In the genomic region with DNA sequence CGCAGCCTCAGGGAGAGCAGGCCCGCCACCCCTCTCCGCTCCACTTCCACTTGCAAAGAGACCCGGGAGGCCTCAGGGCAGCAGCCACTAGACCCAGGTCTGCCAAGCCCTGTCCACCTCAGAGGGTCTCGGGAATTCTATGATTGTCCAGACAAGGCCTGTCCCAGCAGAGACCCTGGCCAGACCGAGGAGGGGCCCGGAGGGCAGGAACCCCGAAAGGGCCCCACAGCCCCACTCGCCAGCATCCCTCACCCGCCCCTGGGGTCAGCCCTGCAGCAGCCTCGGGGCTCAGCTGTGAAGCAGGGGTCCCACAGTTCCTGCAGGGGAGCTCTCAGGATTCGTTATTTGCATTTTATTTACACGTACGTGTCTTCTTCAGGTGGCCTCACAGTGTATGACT, we compare ENCODE assay signal across 20 cellular contexts.
DNase-seq lines count a peak whose midpoint lies in the region; TF ChIP-seq lines count a peak whose summit lies in the region.
"Had no signal": no experiment of that assay in that cellular context is flagged by ENCODE, and none has a peak within 500 bp of the region (broad histone marks: within the 10 kb centered on the region; RNA-seq: fewer than 3 reads in every experiment).

No MANE protein-coding gene starts in this region.

- POLR2A ChIA-PET in HEK293T (lab: Yijun Ruan, JAX), result no interaction called here

- H3K9me3 ChIP-seq in uterus, result no peaks in the 10 kb centered on the region
- H3K9me3 ChIP-seq: A549 had no signal

- TF ChIP-seq CTCF in type B pancreatic cell (conservative IDR thresholded peaks at IDR 0.05) (no peak), CD14-positive monocyte (IDR thresholded peaks at IDR 0.05) (no peak), uterus (IDR thresholded peaks at IDR 0.05) (no peak)

- no peaks in the 10 kb centered on the region for H3K4me1 ChIP-seq in uterus
- H3K4me1 ChIP-seq: A549 had no signal

- no peak overlapping the region for H3K27ac Mint-ChIP-seq in activated naive CD4-positive, alpha-beta T cell treated with anti-CD3 and anti-CD28 coated beads, Interleukin-2, amount 10 ng/mL, durations not matched to agents 7 days and 5 days
- no peak overlapping the region for H3K27ac Mint-ChIP-seq in activated naive CD4-positive, alpha-beta T cell treated with anti-CD3 and anti-CD28 coated beads for 36 hours
- H3K27ac Mint-ChIP-seq in type B pancreatic cell (peak overlapping the region; percentile 48), CD14-positive monocyte (no peak overlapping the region)

- H3K36me3 ChIP-seq in uterus, result no peaks in the 10 kb centered on the region

- CTCF ChIA-PET in activated naive CD4-positive, alpha-beta T cell treated with anti-CD3 and anti-CD28 coated beads, Interleukin-2, amount 10 ng/mL, durations not matched to agents 7 days and 5 days (lab: Charles Lee), result no interaction called here
- CTCF ChIA-PET in activated naive CD4-positive, alpha-beta T cell treated with anti-CD3 and anti-CD28 coated beads for 36 hours (lab: Charles Lee), result interaction anchor here (0.6 kb wide), 1 partner anchor 257 kb away, joined by 6 read pairs; no protein-coding TSS in a partner anchor
- CTCF ChIA-PET in HEK293T (lab: Yijun Ruan, JAX), result no interaction called here

- H3K4me1 Mint-ChIP-seq in activated naive CD4-positive, alpha-beta T cell treated with anti-CD3 and anti-CD28 coated beads, Interleukin-2, amount 10 ng/mL, durations not matched to agents 7 days and 5 days, result no peaks in the 10 kb centered on the region
- H3K4me1 Mint-ChIP-seq in activated naive CD4-positive, alpha-beta T cell treated with anti-CD3 and anti-CD28 coated beads for 36 hours (ENCODE audit: low read depth), result no peaks in the 10 kb centered on the region
- H3K4me1 Mint-ChIP-seq in type B pancreatic cell (ENCODE audit: unreplicated experiment), result peaks cover 28% of the 10 kb centered on the region
- H3K4me1 Mint-ChIP-seq in CD14-positive monocyte, result no peaks in the 10 kb centered on the region

- intact Hi-C loops in activated naive CD4-positive, alpha-beta T cell treated with anti-CD3 and anti-CD28 coated beads for 36 hours (cut with micrococcal nuclease), result no loop called here
- intact Hi-C loops in CD14-positive monocyte (cut with micrococcal nuclease) (no loop called here), uterus (cut with DNase I; ENCODE audit: low total_unique reads) (no loop called here)

- H3K4me3 Mint-ChIP-seq in activated naive CD4-positive, alpha-beta T cell treated with anti-CD3 and anti-CD28 coated beads, Interleukin-2, amount 10 ng/mL, durations not matched to agents 7 days and 5 days, result no peak overlapping the region
- no peak overlapping the region for H3K4me3 Mint-ChIP-seq in activated naive CD4-positive, alpha-beta T cell treated with anti-CD3 and anti-CD28 coated beads for 36 hours
- H3K4me3 Mint-ChIP-seq in type B pancreatic cell (no peak overlapping the region), CD14-positive monocyte (no peak overlapping the region)

- no peak overlapping the region for H3K4me3 ChIP-seq in uterus
- H3K4me3 ChIP-seq: A549, GM23248 had no signal

- no peaks in the 10 kb centered on the region for H3K27me3 ChIP-seq in uterus

- no peaks in the 10 kb centered on the region for H3K36me3 Mint-ChIP-seq in activated naive CD4-positive, alpha-beta T cell treated with anti-CD3 and anti-CD28 coated beads, Interleukin-2, amount 10 ng/mL, durations not matched to agents 7 days and 5 days
- no peaks in the 10 kb centered on the region for H3K36me3 Mint-ChIP-seq in activated naive CD4-positive, alpha-beta T cell treated with anti-CD3 and anti-CD28 coated beads for 36 hours (ENCODE audit: low read depth)
- no peaks in the 10 kb centered on the region for H3K36me3 Mint-ChIP-seq in type B pancreatic cell
- no peaks in the 10 kb centered on the region for H3K36me3 Mint-ChIP-seq in CD14-positive monocyte

- H3K27ac ChIP-seq in uterus, result no peak overlapping the region
- H3K27ac ChIP-seq: A549, C4-2B, GM23248 had no signal

- peaks cover 10% of the 10 kb centered on the region for H3K9me3 Mint-ChIP-seq in activated naive CD4-positive, alpha-beta T cell treated with anti-CD3 and anti-CD28 coated beads, Interleukin-2, amount 10 ng/mL, durations not matched to agents 7 days and 5 days
- H3K9me3 Mint-ChIP-seq in activated naive CD4-positive, alpha-beta T cell treated with anti-CD3 and anti-CD28 coated beads for 36 hours, result no peaks in the 10 kb centered on the region
- H3K9me3 Mint-ChIP-seq in type B pancreatic cell, result peaks cover 7% of the 10 kb centered on the region
- peaks cover 0 to 13% (median 2%) of the 10 kb centered on the region in 7 donors for H3K9me3 Mint-ChIP-seq in CD14-positive monocyte

- peak; percentile 10 for DNase-seq in activated naive CD4-positive, alpha-beta T cell treated with anti-CD3 and anti-CD28 coated beads, Interleukin-2, amount 10 ng/mL, durations not matched to agents 7 days and 5 days
- DNase-seq in activated naive CD4-positive, alpha-beta T cell treated with anti-CD3 and anti-CD28 coated beads for 36 hours, result no peak
- DNase-seq in HEK293T (ENCODE audit: extremely low spot score) (peak; percentile 4), mesenteric fat pad (ENCODE audit: low spot score) (peak; percentile 62), type B pancreatic cell (ENCODE audit: extremely low spot score, unreplicated experiment) (no peak), CD14-positive monocyte (ENCODE audit: low spot score) (no peak), uterus (no peak), AG20443 (ENCODE audit: low spot score) (no peak)
- DNase-seq: COR-L47, DMS153, GM23248, KBM-7, MV-4-11, NCI-H1417, NCI-H187 treated with DMSO at 0.1 percent for 48 hours, NCI-H345, NCI-H69, SHP77 had no signal

- peaks cover 7% of the 10 kb centered on the region for H3K27me3 Mint-ChIP-seq in activated naive CD4-positive, alpha-beta T cell treated with anti-CD3 and anti-CD28 coated beads, Interleukin-2, amount 10 ng/mL, durations not matched to agents 7 days and 5 days
- peaks cover 3% of the 10 kb centered on the region for H3K27me3 Mint-ChIP-seq in activated naive CD4-positive, alpha-beta T cell treated with anti-CD3 and anti-CD28 coated beads for 36 hours (ENCODE audit: low read depth)
- peaks cover 11% of the 10 kb centered on the region for H3K27me3 Mint-ChIP-seq in type B pancreatic cell
- peaks cover 2 to 10% (median 7%) of the 10 kb centered on the region in 3 donors for H3K27me3 Mint-ChIP-seq in CD14-positive monocyte (ENCODE audit: low read depth in 3 of 3)

- no peak for TF ChIP-seq POLR2A in uterus (IDR thresholded peaks at IDR 0.05)

TF ChIP-seq in HEK293T, 16 proteins besides CTCF, POLR2A, EP300 and RAD21:
- TF ChIP-seq LEF1 (IDR thresholded peaks at IDR 0.05; ENCODE audit: borderline replicate concordance) (no peak), ARNT (IDR thresholded peaks at IDR 0.05) (no peak), TARDBP (IDR thresholded peaks at IDR 0.05) (no peak), FOXK2 (IDR thresholded peaks at IDR 0.05) (no peak), SUZ12 (IDR thresholded peaks at IDR 0.05) (no peak), CTBP1 (IDR thresholded peaks at IDR 0.05; ENCODE audit: borderline replicate concordance) (no peak), L3MBTL2 (conservative IDR thresholded peaks at IDR 0.05) (no peak)

Comparison
In these comparisons a context has a peak if more than half of its experiments do, and no peak if none do; other contexts are left out.
1. DNase-seq: peak in activated naive CD4-positive, alpha-beta T cell treated with anti-CD3 and anti-CD28 coated beads, Interleukin-2, amount 10 ng/mL, durations not matched to agents 7 days and 5 days (single experiment), HEK293T (single experiment) and mesenteric fat pad (single experiment); none in activated naive CD4-positive, alpha-beta T cell treated with anti-CD3 and anti-CD28 coated beads for 36 hours (single experiment), type B pancreatic cell (single experiment), CD14-positive monocyte (single experiment), uterus (0 of 2) and AG20443 (single experiment).